In the genomic region with DNA sequence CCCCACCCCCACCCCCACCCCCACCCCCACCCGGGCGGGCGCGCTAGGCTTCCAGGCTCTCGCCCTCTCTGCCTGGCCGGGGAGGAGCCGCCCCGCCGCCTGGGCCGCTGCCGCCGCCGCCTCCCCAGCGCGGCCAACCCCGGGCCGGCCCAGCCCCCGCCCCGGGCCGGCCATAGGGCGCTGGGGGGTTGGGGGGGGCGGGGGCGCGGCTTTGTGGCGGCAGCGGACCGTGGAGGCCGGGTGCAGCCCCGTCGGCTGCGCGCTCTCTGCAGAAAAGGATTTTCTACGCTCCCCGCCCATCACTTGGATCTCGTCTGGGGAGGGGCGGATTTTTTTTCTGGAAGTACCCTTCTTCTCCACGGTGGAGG, we compare ENCODE assay signal across 8 cellular contexts.
DNase-seq lines count a peak whose midpoint lies in the region; ATAC-seq and TF ChIP-seq lines count a peak whose summit lies in the region.

No MANE protein-coding gene starts in this region.

- peaks cover 31% of the 10 kb centered on the region for H3K4me1 ChIP-seq in DND-41 (ENCODE audit: insufficient read depth, low read length)
- peaks cover 34% of the 10 kb centered on the region for H3K4me1 ChIP-seq in SJSA1 (replicated peaks)
- no peaks in the 10 kb centered on the region for H3K4me1 ChIP-seq in uterus

- H3K79me2 ChIP-seq in DND-41 (ENCODE audit: insufficient read depth, low read length): no peaks in the 10 kb centered on the region; the same call in 1 of the 2 replicates

- H3K27ac ChIP-seq in DND-41 (ENCODE audit: low read length) (peak overlapping the region; percentile 59; the same call in 1 of the 2 replicates), SJSA1 (peak overlapping the region; percentile 32), uterus (peak overlapping the region; percentile 67 to 76)

- H3K9me3 Mint-ChIP-seq in endothelial cell (ENCODE audit: unreplicated experiment): no peaks in the 10 kb centered on the region

- peak overlapping the region; percentile 97 for H3K4me2 ChIP-seq in DND-41 (ENCODE audit: insufficient read depth, low read length)

- H3K4me3 Mint-ChIP-seq in endothelial cell (ENCODE audit: unreplicated experiment): peak overlapping the region; percentile 82

- no peaks in the 10 kb centered on the region for H3K36me3 Mint-ChIP-seq in endothelial cell (ENCODE audit: low read depth, unreplicated experiment)

- peaks cover 11% of the 10 kb centered on the region for H3K27me3 Mint-ChIP-seq in endothelial cell (ENCODE audit: unreplicated experiment)

- no peaks in the 10 kb centered on the region for H3K36me3 ChIP-seq in DND-41 (ENCODE audit: insufficient read depth, low read length)
- peaks cover 24% of the 10 kb centered on the region for H3K36me3 ChIP-seq in SJSA1
- no peaks in the 10 kb centered on the region for H3K36me3 ChIP-seq in uterus

- TF ChIP-seq CTCF in DND-41 (IDR thresholded peaks at IDR 0.05; ENCODE audit: borderline replicate concordance, extremely low read depth, low read length, poor library complexity, severe bottlenecking) (no peak), endothelial cell (IDR thresholded peaks at IDR 0.05; ENCODE audit: unreplicated experiment) (no peak), uterus (IDR thresholded peaks at IDR 0.05) (no peak)

- peak; percentile 70 for ATAC-seq in DND-41 (ENCODE audit: insufficient read depth, low read depth)
- peak; percentile 57 for ATAC-seq in GM19395 (IDR thresholded peaks at IDR 0.05; ENCODE audit: unreplicated experiment)
- ATAC-seq in HG03457 (IDR thresholded peaks at IDR 0.05; ENCODE audit: unreplicated experiment): peak; percentile 44

- H3K9me3 ChIP-seq in DND-41 (ENCODE audit: insufficient read depth, low read length, severe bottlenecking) (no peaks in the 10 kb centered on the region), SJSA1 (replicated peaks) (no peaks in the 10 kb centered on the region), uterus (no peaks in the 10 kb centered on the region)

- TF ChIP-seq POLR2A in uterus (IDR thresholded peaks at IDR 0.05): peak in 1 of 2 donors; percentile 16

- peak; percentile 58 for DNase-seq in DND-41
- peak; percentile 69 to 79 for DNase-seq in SJSA1 (ENCODE audit: low read depth in 1 of 2, low spot score in 2 of 2)
- peak; percentile 32 for DNase-seq in endothelial cell (ENCODE audit: low spot score)
- DNase-seq in midbrain (lab: John Stamatoyannopoulos, UW): peak; percentile 52
- peak; percentile 45 to 55 for DNase-seq in uterus
- DNase-seq in DMS153 treated with DMSO at 0.1 percent for 48 hours (lab: John Stamatoyannopoulos, UW; ENCODE audit: unreplicated experiment): no peak

- H3K27ac Mint-ChIP-seq in endothelial cell (ENCODE audit: unreplicated experiment): no peak overlapping the region

- peaks cover 7% of the 10 kb centered on the region for H3K4me1 Mint-ChIP-seq in endothelial cell (ENCODE audit: unreplicated experiment)

- 0 out of 2 replicates have a peak, but pooled peaks cover 9% of the 10 kb centered on the region for H4K20me1 ChIP-seq in DND-41 (ENCODE audit: insufficient read depth, low read length)

- H3K9ac ChIP-seq in DND-41 (ENCODE audit: low read depth, low read length): peak overlapping the region; percentile 91

- intact Hi-C loops in uterus (cut with DNase I; ENCODE audit: low total_unique reads): loop anchor here (10.0 kb wide), 1 partner anchor 63 kb away; no protein-coding TSS in a partner anchor

- peaks cover 23% of the 10 kb centered on the region for H3K27me3 ChIP-seq in DND-41 (ENCODE audit: insufficient read depth, low read length, poor library complexity)
- no peaks in the 10 kb centered on the region for H3K27me3 ChIP-seq in SJSA1 (replicated peaks)
- H3K27me3 ChIP-seq in uterus: no peaks in the 10 kb centered on the region

- H2AFZ ChIP-seq in DND-41 (ENCODE audit: low read depth, low read length): peak overlapping the region; percentile 71

- H3K4me3 ChIP-seq in DND-41 (ENCODE audit: low read depth in 1 of 2, low read length in 2 of 2) (peak overlapping the region; percentile 72 to 85), SJSA1 (peak overlapping the region; percentile 98), uterus (peak overlapping the region; percentile 78 to 99)
